In the genomic region with DNA sequence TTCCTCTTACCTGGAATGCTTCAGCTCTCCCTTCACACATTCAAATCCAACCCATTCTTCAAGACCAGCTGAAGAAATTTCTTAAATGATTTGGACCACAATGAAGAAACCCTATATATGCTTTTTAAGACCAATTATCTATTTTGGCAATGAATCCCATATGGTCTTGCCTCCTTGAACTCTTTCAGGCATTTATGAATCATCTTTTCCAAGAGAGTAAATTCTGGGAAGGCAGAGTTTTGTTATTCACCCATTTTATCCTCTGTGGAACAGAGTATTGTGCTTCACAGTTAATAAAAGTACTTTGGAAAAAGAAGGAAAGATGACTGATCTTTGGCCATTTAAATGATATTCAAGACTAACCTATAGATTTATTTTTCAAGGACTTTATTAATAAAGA, we compare ENCODE assay signal across 16 cellular contexts. TPM values are rescaled to one million over a fixed set of nuclear protein-coding genes. Genes with fewer than 3 reads are reported as not detected.
DNase-seq lines count a peak whose midpoint lies in the region; ATAC-seq and TF ChIP-seq lines count a peak whose summit lies in the region.
"Had no signal": no experiment of that assay in that cellular context is flagged by ENCODE, and none has a peak within 500 bp of the region (broad histone marks: within the 10 kb centered on the region; RNA-seq: fewer than 3 reads in every experiment).

No MANE protein-coding gene starts in this region.

- H3K4me1 ChIP-seq in IMR-90 (ENCODE audit: control insufficient read depth, insufficient read depth, low read length) (peaks cover 2% of the 10 kb centered on the region; the same call in 1 of the 2 replicates), psoas muscle (no peaks in the 10 kb centered on the region)
- H3K4me1 ChIP-seq: esophagus muscularis mucosa, tibial artery had no signal

- H3K27me3 Mint-ChIP-seq in T-helper 2 cell treated with Interferon-gamma antibody and Interleukin-4, amounts not matched to agents 5 μg/mL and 100 μg/mL, for 36 hours (ENCODE audit: low read depth): no peaks in the 10 kb centered on the region
- no peaks in the 10 kb centered on the region for H3K27me3 Mint-ChIP-seq in naive thymus-derived CD8-positive, alpha-beta T cell

- H3K4me3 ChIP-seq in IMR-90 (ENCODE audit: insufficient read depth, low read depth, low read length) (no peak overlapping the region), psoas muscle (no peak overlapping the region)
- H3K4me3 ChIP-seq: esophagus muscularis mucosa, left ventricle myocardium inferior, tibial artery had no signal

- no peak overlapping the region for H2BK120ac ChIP-seq in IMR-90 (ENCODE audit: low read depth, low read length)

- H4K20me1 ChIP-seq in IMR-90 (ENCODE audit: insufficient read depth, low read length): 0 out of 2 replicates have a peak, but pooled peaks cover under 1% of the 10 kb centered on the region

- H4K91ac ChIP-seq in IMR-90 (ENCODE audit: insufficient read depth, low read depth, low read length): no peak overlapping the region

- H4K5ac ChIP-seq in IMR-90 (ENCODE audit: low read depth, low read length): peak overlapping the region; percentile 79; the same call in 1 of the 2 replicates

- CTCF ChIA-PET in IMR-90 (lab: Yijun Ruan, JAX): no interaction called here

- in situ Hi-C loops in IMR-90 (cut with MboI; ENCODE audit: low sequenced_read_pairs): no loop called here

- peaks cover 6% of the 10 kb centered on the region for H3K9me3 Mint-ChIP-seq in T-helper 2 cell treated with Interferon-gamma antibody and Interleukin-4, amounts not matched to agents 5 μg/mL and 100 μg/mL, for 36 hours
- no peaks in the 10 kb centered on the region for H3K9me3 Mint-ChIP-seq in naive thymus-derived CD8-positive, alpha-beta T cell

- H2AFZ ChIP-seq in IMR-90 (replicated peaks; ENCODE audit: low read length, poor library complexity): no peak overlapping the region

- no peak overlapping the region; the same call in 1 of the 2 replicates for H3K27ac ChIP-seq in IMR-90 (ENCODE audit: insufficient read depth, low read length)
- no peak overlapping the region for H3K27ac ChIP-seq in psoas muscle
- H3K27ac ChIP-seq: esophagus muscularis mucosa, tibial artery had no signal

- dilution Hi-C loops in IMR-90 (cut with HindIII; ENCODE audit: low sequenced_read_pairs, unreplicated experiment): no loop called here

- peaks cover 71% of the 10 kb centered on the region for H3K36me3 Mint-ChIP-seq in T-helper 2 cell treated with Interferon-gamma antibody and Interleukin-4, amounts not matched to agents 5 μg/mL and 100 μg/mL, for 36 hours (ENCODE audit: low read depth)
- peaks cover 6 to 89% (median 43%) of the 10 kb centered on the region in 3 donors for H3K36me3 Mint-ChIP-seq in naive thymus-derived CD8-positive, alpha-beta T cell

- H2BK15ac ChIP-seq in IMR-90 (ENCODE audit: low read depth, low read length): no peak overlapping the region

- ATAC-seq in IMR-90 (ENCODE audit: low read depth) (peak; percentile 21; the same call in 1 of the 2 replicates), psoas muscle (no peak), left ventricle myocardium superior (no peak)
- ATAC-seq in naive thymus-derived CD8-positive, alpha-beta T cell: no peak
- ATAC-seq: right cardiac atrium had no signal

- H3K27me3 ChIP-seq in IMR-90 (ENCODE audit: control insufficient read depth, insufficient read depth, low read length) (no peaks in the 10 kb centered on the region), psoas muscle (ENCODE audit: insufficient read depth in 3 of 3, low read length in 2 of 3) (no peaks in the 10 kb centered on the region)
- H3K27me3 ChIP-seq: esophagus muscularis mucosa, tibial artery had no signal

- no peak overlapping the region for H3K56ac ChIP-seq in IMR-90 (ENCODE audit: extremely low read depth, insufficient read depth, low read length)

- H3K23ac ChIP-seq in IMR-90 (ENCODE audit: low read depth, low read length): no peak overlapping the region

- no peak overlapping the region for H3K14ac ChIP-seq in IMR-90 (replicated peaks; ENCODE audit: low read depth, low read length)

- peak overlapping the region; percentile 75 for H3K27ac Mint-ChIP-seq in T-helper 2 cell treated with Interferon-gamma antibody and Interleukin-4, amounts not matched to agents 5 μg/mL and 100 μg/mL, for 36 hours
- H3K27ac Mint-ChIP-seq in naive thymus-derived CD8-positive, alpha-beta T cell: peak overlapping the region in 7 of 10 donors; percentile 0 to 82 (median 9)

- H2AK5ac ChIP-seq in IMR-90 (ENCODE audit: low read depth, low read length): no peak overlapping the region

- TF ChIP-seq CTCF in IMR-90 (conservative IDR thresholded peaks at IDR 0.05; ENCODE audit: low read depth, low read length): no peak
- TF ChIP-seq CTCF in psoas muscle (IDR thresholded peaks at IDR 0.05): no peak

- TF ChIP-seq RAD21 in IMR-90 (IDR thresholded peaks at IDR 0.05; ENCODE audit: low read length): no peak

- POLR2A ChIA-PET in IMR-90 (lab: Charles Lee; ENCODE audit: unreplicated experiment): no interaction called here
- POLR2A ChIA-PET in naive thymus-derived CD8-positive, alpha-beta T cell (lab: Charles Lee): no interaction called here

- peak overlapping the region; percentile 15 for H2BK5ac ChIP-seq in IMR-90 (ENCODE audit: low read depth, low read length, poor library complexity, severe bottlenecking)

- no peak overlapping the region for H2AK9ac ChIP-seq in IMR-90 (replicated peaks; ENCODE audit: low read depth, low read length, poor library complexity)

- no TSS peak for BruUV-seq in IMR-90 (replicated peaks; lab: Mats Ljungman, UMichigan)

- DNase-seq in T-helper 2 cell treated with Interferon-gamma antibody and Interleukin-4, amounts not matched to agents 5 μg/mL and 100 μg/mL, for 36 hours (ENCODE audit: low spot score): no peak
- DNase-seq in T-helper 2 cell (no peak), IMR-90 (peak; percentile 52), amniotic epithelial cell (ENCODE audit: low read depth) (peak; percentile 33), posterior cingulate gyrus (no peak), psoas muscle (no peak), left ventricle myocardium superior (no peak)
- no peak for DNase-seq in naive thymus-derived CD8-positive, alpha-beta T cell
- DNase-seq: aorta, dermis blood vessel endothelial cell, KG1, left ventricle myocardium inferior, right cardiac atrium, SIG-M5, tibial artery had no signal

- no peak for TF ChIP-seq POLR2A in IMR-90 (IDR thresholded peaks at IDR 0.05; ENCODE audit: low read depth, low read length)

- peaks cover 11% of the 10 kb centered on the region for H3K9me1 ChIP-seq in IMR-90 (ENCODE audit: insufficient read depth, low read length)

- peaks cover 39% of the 10 kb centered on the region for H3K4me1 Mint-ChIP-seq in T-helper 2 cell treated with Interferon-gamma antibody and Interleukin-4, amounts not matched to agents 5 μg/mL and 100 μg/mL, for 36 hours (ENCODE audit: low read depth)
- peaks cover 7 to 31% (median 17%) of the 10 kb centered on the region in 4 donors for H3K4me1 Mint-ChIP-seq in naive thymus-derived CD8-positive, alpha-beta T cell

- H3K18ac ChIP-seq in IMR-90 (ENCODE audit: low read depth, low read length): no peak overlapping the region

- H3K4me2 ChIP-seq in IMR-90 (ENCODE audit: low read depth, low read length): no peak overlapping the region

- H3K4me3 Mint-ChIP-seq in T-helper 2 cell treated with Interferon-gamma antibody and Interleukin-4, amounts not matched to agents 5 μg/mL and 100 μg/mL, for 36 hours: peak overlapping the region; percentile 54
- H3K4me3 Mint-ChIP-seq in naive thymus-derived CD8-positive, alpha-beta T cell: no peak overlapping the region

- H3K9me3 ChIP-seq in IMR-90 (ENCODE audit: control insufficient read depth, insufficient read depth, low read length) (no peaks in the 10 kb centered on the region; the same call in 1 of the 2 replicates), psoas muscle (no peaks in the 10 kb centered on the region)
- H3K9me3 ChIP-seq: esophagus muscularis mucosa, left ventricle myocardium inferior, tibial artery had no signal

- no peak overlapping the region for H4K8ac ChIP-seq in IMR-90 (ENCODE audit: low read depth in 2 of 2, low read length in 2 of 2)

- H3K36me3 ChIP-seq in IMR-90 (ENCODE audit: control insufficient read depth, insufficient read depth, low read length) (peaks cover 48% of the 10 kb centered on the region), psoas muscle (ENCODE audit: insufficient read depth in 1 of 2, low read depth in 1 of 2) (peaks cover 0 to 99% of the 10 kb centered on the region in 2 donors)

- H3K9ac ChIP-seq in IMR-90 (ENCODE audit: low read depth, low read length): no peak overlapping the region

- H2BK20ac ChIP-seq in IMR-90 (ENCODE audit: low read depth, low read length): no peak overlapping the region

- peaks cover 18 to 35% of the 10 kb centered on the region in 2 experiments for H3K79me1 ChIP-seq in IMR-90 (ENCODE audit: low read depth in 1 of 2, low read length in 2 of 2)

- no peak overlapping the region for H3K4ac ChIP-seq in IMR-90 (ENCODE audit: low read depth, low read length)

- intact Hi-C loops in IMR-90 (cut with micrococcal nuclease) (no loop called here), posterior cingulate gyrus (cut with DNase I) (no loop called here), psoas muscle (cut with DNase I) (no loop called here), left ventricle myocardium superior (cut with micrococcal nuclease) (no loop called here)

TF ChIP-seq in IMR-90, 13 proteins besides CTCF, POLR2A, EP300 and RAD21 (continues in another document):
- TF ChIP-seq MAFK (IDR thresholded peaks at IDR 0.05; ENCODE audit: low read depth, low read length): no peak

RNA-seq across cellular contexts. Expression of gene GIT2, which starts 14.0 kb away (rescaled TPM):
- total RNA-seq in IMR-90 (2012; rRNA removed) (60.5 and 71.9 TPM in 2 replicates), psoas muscle (10 to 100 TPM; 17.5 to 29.7 (median 26.4) TPM), left ventricle myocardium superior (41.4 TPM)
- polyA plus RNA-seq in IMR-90 (2012; rRNA removed) (43.0 and 48.0 TPM in 2 replicates), psoas muscle (10 to 100 TPM; 10.8 to 20.3 (median 13.3) TPM)
- 20.8 and 21.1 TPM in 2 replicates for polyA plus RNA-seq in IMR-90 (2012; cell fraction: cytosol; rRNA removed)
- polyA plus RNA-seq in IMR-90 (2012; cell fraction: nucleus; rRNA removed; ENCODE audit: low replicate concordance): 42.7 and 138 TPM in 2 replicates
- total RNA-seq in naive thymus-derived CD8-positive, alpha-beta T cell: 100 to 1,000 TPM in 1 of 2 experiments, 10 to 100 TPM in 1; 99.0 to 102 TPM
- 10 to 100 TPM; 54.9 to 67.4 (median 57.6) TPM for polyA plus RNA-seq in naive thymus-derived CD8-positive, alpha-beta T cell

RNA-seq across cellular contexts. Expression of gene ANKRD13A, which starts 17.0 kb away (rescaled TPM):
- total RNA-seq in IMR-90 (2012; rRNA removed) (364 and 449 TPM in 2 replicates), psoas muscle (10 to 100 TPM in 2 of 4 donors, 1 to 10 TPM in 2; 8.7 to 16.3 (median 11.7) TPM), left ventricle myocardium superior (24.4 TPM)
- polyA plus RNA-seq in IMR-90 (2012; rRNA removed) (299 and 308 TPM in 2 replicates), psoas muscle (1 to 10 TPM; 6.8 to 9.0 (median 7.4) TPM)
- 51.0 and 243 TPM in 2 replicates for polyA plus RNA-seq in IMR-90 (2012; cell fraction: cytosol; rRNA removed)
- 516 and 695 TPM in 2 replicates for polyA plus RNA-seq in IMR-90 (2012; cell fraction: nucleus; rRNA removed; ENCODE audit: low replicate concordance)
- total RNA-seq in naive thymus-derived CD8-positive, alpha-beta T cell: 10 to 100 TPM; 56.8 to 61.7 TPM
- 10 to 100 TPM; 37.0 to 45.9 (median 40.1) TPM for polyA plus RNA-seq in naive thymus-derived CD8-positive, alpha-beta T cell

Comparison
In these comparisons a context has a peak if more than half of its experiments do, and no peak if none do; other contexts are left out.
1. DNase-seq: peak in IMR-90 (single experiment) and amniotic epithelial cell (single experiment); none in T-helper 2 cell treated with Interferon-gamma antibody and Interleukin-4, amounts not matched to agents 5 μg/mL and 100 μg/mL, for 36 hours (single experiment), T-helper 2 cell (0 of 5), naive thymus-derived CD8-positive, alpha-beta T cell (0 of 10), posterior cingulate gyrus (0 of 10), psoas muscle (0 of 2) and left ventricle myocardium superior (single experiment).